In the genomic region with DNA sequence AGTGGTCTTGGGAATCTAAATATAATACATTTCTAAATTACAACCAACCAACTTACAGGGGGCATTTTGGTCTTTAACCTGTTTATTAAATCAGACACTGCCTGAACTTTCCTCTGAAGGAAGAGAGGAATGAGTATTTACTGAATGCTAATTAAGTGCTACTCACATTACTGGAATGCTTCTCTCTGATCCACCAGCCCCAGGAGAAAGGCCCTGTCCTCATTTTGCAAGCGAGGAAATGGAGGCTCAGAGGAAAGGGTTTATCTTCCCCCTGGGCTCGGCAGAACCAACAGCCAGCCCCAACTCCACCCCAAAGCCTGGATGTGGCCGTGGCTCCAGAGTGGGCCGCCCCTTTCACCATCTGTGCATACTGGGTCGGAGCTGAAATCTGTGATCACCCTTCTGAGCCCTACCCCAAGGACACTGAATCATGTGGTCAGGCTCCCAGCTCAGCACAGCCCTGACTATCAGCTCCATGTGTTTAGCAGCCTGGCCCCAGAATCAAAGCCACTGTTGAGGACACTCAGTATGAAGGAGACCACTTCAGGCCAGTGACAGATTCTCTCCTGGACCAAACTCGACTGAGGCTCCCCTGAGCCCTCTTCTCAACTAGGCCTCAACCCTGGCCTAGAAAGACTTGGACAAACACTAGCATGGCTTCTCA, we compare ENCODE assay signal across 22 cellular contexts. TPM values are rescaled to one million over a fixed set of nuclear protein-coding genes. Genes with fewer than 3 reads are reported as not detected.
A peak's percentile ranks its signal among the peaks of the same experiment; 100 is the strongest.
DNase-seq lines count a peak whose midpoint lies in the region; ATAC-seq and TF ChIP-seq lines count a peak whose summit lies in the region.
"Had no signal": no experiment of that assay in that cellular context is flagged by ENCODE, and none has a peak within 500 bp of the region (broad histone marks: within the 10 kb centered on the region; RNA-seq: fewer than 3 reads in every experiment).

No MANE protein-coding gene starts in this region.

- no peaks in the 10 kb centered on the region for H3K27me3 Mint-ChIP-seq in osteocyte (ENCODE audit: unreplicated experiment)

- H3K4me3 ChIP-seq in AG10803 (ENCODE audit: low read length) (no peak overlapping the region), mesodermal cell (ENCODE audit: extremely low read depth, insufficient read depth, low read length, poor library complexity, severe bottlenecking) (no peak overlapping the region)
- H3K4me3 ChIP-seq: gastrocnemius medialis, upper lobe of left lung had no signal

- no peaks in the 10 kb centered on the region for H3K36me3 ChIP-seq in mesodermal cell (ENCODE audit: control insufficient read depth, insufficient read depth, low read length)
- H3K36me3 ChIP-seq: BE2C, gastrocnemius medialis, upper lobe of left lung had no signal

- ATAC-seq in GM18907 (IDR thresholded peaks at IDR 0.05; ENCODE audit: unreplicated experiment): no peak
- ATAC-seq: gastrocnemius medialis, Panc1 had no signal

- H3K9me3 ChIP-seq in mesodermal cell (ENCODE audit: control insufficient read depth, low read length): peaks cover 18% of the 10 kb centered on the region
- H3K9me3 ChIP-seq: BE2C, gastrocnemius medialis, upper lobe of left lung had no signal

- H3K36me3 Mint-ChIP-seq in osteocyte (ENCODE audit: unreplicated experiment): peaks cover 6% of the 10 kb centered on the region
- H3K36me3 Mint-ChIP-seq: immature natural killer cell had no signal

- 82% methylated on average over 4 to 5 of the region's 6 CpGs for WGBS in mesodermal cell (ENCODE audit: insufficient coverage in 2 of 2), 2 experiments

- H3K4me3 Mint-ChIP-seq in osteocyte (ENCODE audit: unreplicated experiment): no peak overlapping the region
- H3K4me3 Mint-ChIP-seq: immature natural killer cell had no signal

- no peaks in the 10 kb centered on the region for H3K4me1 Mint-ChIP-seq in osteocyte (ENCODE audit: unreplicated experiment)

- no peak overlapping the region for H3K27ac Mint-ChIP-seq in osteocyte (ENCODE audit: unreplicated experiment)
- H3K27ac Mint-ChIP-seq: immature natural killer cell had no signal

- H3K4me1 ChIP-seq in mesodermal cell (ENCODE audit: control insufficient read depth, insufficient read depth, low read length, poor library complexity, severe bottlenecking): peaks cover 9% of the 10 kb centered on the region
- H3K4me1 ChIP-seq: BE2C, gastrocnemius medialis had no signal

- peak; percentile 29 for DNase-seq in AG10803 (ENCODE audit: low read depth)
- peak; percentile 58 for DNase-seq in astrocyte of the hippocampus (ENCODE audit: low read depth, low spot score)
- no peak for DNase-seq in C1 segment of cervical spinal cord (lab: John Stamatoyannopoulos, UW)
- DNase-seq in GOT3 (lab: John Stamatoyannopoulos, UW): no peak
- no peak for DNase-seq in osteocyte (ENCODE audit: extremely low spot score, unreplicated experiment)
- DNase-seq: activated CD4-positive, alpha-beta T cell treated with anti-CD3 and anti-CD28 coated beads for 48 hours; activated gamma-delta T cell treated with Interleukin-2 at 50 U/mL for 16 hours; BE2C; DND-41; effector memory CD4-positive, alpha-beta T cell; gastrocnemius medialis; immature natural killer cell; Karpas-422; NCI-H1436 treated with DMSO at 0.1 percent for 48 hours; NCI-H526; posterior cingulate gyrus had no signal

- peak overlapping the region; percentile 53 for H3K27ac ChIP-seq in mesodermal cell (ENCODE audit: low read depth, low read length, severe bottlenecking)
- H3K27ac ChIP-seq: gastrocnemius medialis had no signal

- peaks cover 12% of the 10 kb centered on the region for H3K9me3 Mint-ChIP-seq in osteocyte (ENCODE audit: unreplicated experiment)
- H3K9me3 Mint-ChIP-seq: immature natural killer cell had no signal

- TF ChIP-seq POLR2A in GM19193 (IDR thresholded peaks at IDR 0.05; ENCODE audit: extremely low read depth, insufficient read depth, insufficient read length): peak; percentile 27

- no peak for TF ChIP-seq CTCF in AG10803 (conservative IDR thresholded peaks at IDR 0.05; ENCODE audit: low read length)
- no peak for TF ChIP-seq CTCF in osteocyte (IDR thresholded peaks at IDR 0.05)

RNA-seq across cellular contexts. Expression of a gene that starts 56.7 kb away (rescaled TPM):
- polyA plus RNA-seq in mesodermal cell (2013, experiment 1 of 2): not detected
- 0.10 TPM for polyA plus RNA-seq in mesodermal cell (2013, experiment 2 of 2)
- not detected in 2 replicates for total RNA-seq in osteocyte
- total RNA-seq: bronchial epithelial cell had no signal

Comparison
In these comparisons a context has a peak if more than half of its experiments do, and no peak if none do; other contexts are left out.
1. DNase-seq: peak in AG10803 (single experiment) and astrocyte of the hippocampus (single experiment); none in C1 segment of cervical spinal cord (0 of 14), GOT3 (single experiment) and osteocyte (single experiment).